In the genomic region with DNA sequence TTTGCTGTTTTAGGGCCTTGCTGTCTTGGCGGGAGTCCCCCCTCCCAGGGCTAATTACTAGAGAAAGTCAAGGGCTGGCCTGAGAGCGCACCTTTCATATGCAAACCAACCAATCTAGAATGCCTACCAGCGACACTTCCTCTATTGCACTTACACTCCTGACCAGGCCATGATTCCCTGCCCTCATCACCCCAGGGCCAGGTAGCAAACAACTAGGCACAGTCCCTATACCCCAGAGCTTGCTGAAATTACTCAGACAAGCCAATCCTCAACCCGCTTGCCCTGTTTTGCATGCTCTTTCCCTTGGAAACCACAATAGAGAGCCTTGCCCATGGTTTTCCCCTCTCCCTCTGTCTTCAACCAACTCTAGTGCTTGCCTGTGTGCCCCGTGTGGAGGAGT, we compare ENCODE assay signal across 28 cellular contexts.
DNase-seq lines count a peak whose midpoint lies in the region; ATAC-seq and TF ChIP-seq lines count a peak whose summit lies in the region.
"Had no signal": no experiment of that assay in that cellular context is flagged by ENCODE, and none has a peak within 500 bp of the region (broad histone marks: within the 10 kb centered on the region; RNA-seq: fewer than 3 reads in every experiment).

No MANE protein-coding gene starts in this region.

- CTCF ChIA-PET in PC-9 (lab: Charles Lee), result no interaction called here

- intact Hi-C loops in PC-9 (cut with micrococcal nuclease; ENCODE audit: unreplicated experiment), result no loop called here

- ATAC-seq in HG03432 (IDR thresholded peaks at IDR 0.05; ENCODE audit: unreplicated experiment), result peak; percentile 37
- ATAC-seq in activated T-helper 17 cell treated with anti-CD3 and anti-CD28 coated beads, Interleukin-2, amount 50 U/mL, for 72 hours (replicated peaks), result peak; percentile 31
- ATAC-seq in GM18498 (IDR thresholded peaks at IDR 0.05; ENCODE audit: unreplicated experiment), result no peak
- ATAC-seq: activated CD8-positive, alpha-beta T cell treated with anti-CD3 and anti-CD28 coated beads for 36 hours; left lobe of liver; sciatic nerve; upper lobe of right lung had no signal

- no peak overlapping the region for H3K4me2 ChIP-seq in mesendoderm (ENCODE audit: low read length)
- no peak overlapping the region for H3K4me2 ChIP-seq in PC-9

- DNase-seq in mesendoderm (peak; percentile 36), coronary artery (ENCODE audit: low spot score) (no peak), NCI-H1048 (lab: John Stamatoyannopoulos, UW) (no peak), PC-9 (no peak)
- DNase-seq: ACHN; activated CD8-positive, alpha-beta T cell treated with anti-CD3 and anti-CD28 coated beads for 36 hours; BE2C; COR-L47; DMS53; esophagus squamous epithelium; foreskin melanocyte; GF-D8; NCI-H1092; NCI-H187; NCI-H2171; NCI-H526 treated with DMSO at 0.1 percent for 48 hours; RPMI8226; stimulated activated CD4-positive, alpha-beta T cell treated with anti-CD3 and anti-CD28 coated beads, Interleukin-12 subunit alpha, Interleukin-12 subunit beta, amount 100 ng/mL, for 4 hours; stimulated activated CD4-positive, alpha-beta T cell treated with anti-CD3 and anti-CD28 coated beads, Interleukin-4, amount 100 ng/mL, for 1 hour; upper lobe of right lung had no signal

- no peak overlapping the region for H3K23ac ChIP-seq in mesendoderm (ENCODE audit: low read length)

- H3K9me3 Mint-ChIP-seq in activated T-helper 17 cell treated with anti-CD3 and anti-CD28 coated beads, Interleukin-2, amount 50 U/mL, for 72 hours, result no peaks in the 10 kb centered on the region
- H3K9me3 Mint-ChIP-seq: activated CD8-positive, alpha-beta T cell treated with anti-CD3 and anti-CD28 coated beads for 36 hours; dendritic cell treated with granulocyte-macrophage colony-stimulating factor and Interleukin-4, amounts not matched to agents 40 ng/mL and 50 ng/mL, for 4 days had no signal

- no peak for TF ChIP-seq CTCF in coronary artery (IDR thresholded peaks at IDR 0.05)
- TF ChIP-seq CTCF in PC-9 (conservative IDR thresholded peaks at IDR 0.05), result no peak

- H3K56ac ChIP-seq in mesendoderm (ENCODE audit: low read length), result peak overlapping the region; percentile 0

- POLR2A ChIA-PET in PC-9 (lab: Charles Lee; ENCODE audit: unreplicated experiment), result no interaction called here

- H3K4me1 ChIP-seq in ES-I3 (ENCODE audit: insufficient read depth, low read length) (peaks cover 40% of the 10 kb centered on the region), mesendoderm (ENCODE audit: control insufficient read depth, low read depth, low read length) (peaks cover 13% of the 10 kb centered on the region), PC-9 (replicated peaks; ENCODE audit: insufficient read depth) (no peaks in the 10 kb centered on the region)
- H3K4me1 ChIP-seq: upper lobe of right lung had no signal

- H3K18ac ChIP-seq in mesendoderm (ENCODE audit: low read length), result peak overlapping the region; percentile 91

- H3K79me1 ChIP-seq in mesendoderm (ENCODE audit: low read length), result no peaks in the 10 kb centered on the region

- H3K9ac ChIP-seq in ES-I3 (ENCODE audit: low read depth, low read length), result peak overlapping the region; percentile 1; the same call in 1 of the 2 replicates
- H3K9ac ChIP-seq in mesendoderm (ENCODE audit: low read length), result no peak overlapping the region

- no peaks in the 10 kb centered on the region for H4K20me1 ChIP-seq in PC-9 (ENCODE audit: insufficient read depth)

- H3K9me2 ChIP-seq in PC-9 (ENCODE audit: insufficient read depth), result no peaks in the 10 kb centered on the region

- H3K27ac ChIP-seq in mesendoderm (ENCODE audit: low read depth, low read length) (peak overlapping the region; percentile 7), coronary artery (no peak overlapping the region), PC-9 (no peak overlapping the region)
- H3K27ac ChIP-seq: esophagus squamous epithelium, upper lobe of right lung had no signal

- H3K27me3 ChIP-seq in mesendoderm (ENCODE audit: insufficient read depth, low read length, poor library complexity) (no peaks in the 10 kb centered on the region), PC-9 (ENCODE audit: insufficient read depth, low read depth) (no peaks in the 10 kb centered on the region)
- H3K27me3 ChIP-seq: BE2C, esophagus squamous epithelium, upper lobe of right lung had no signal

- no peak overlapping the region for H3K4me3 ChIP-seq in mesendoderm (ENCODE audit: low read length)
- H3K4me3 ChIP-seq in coronary artery, result no peak overlapping the region
- H3K4me3 ChIP-seq in PC-9, result no peak overlapping the region
- H3K4me3 ChIP-seq: esophagus squamous epithelium, upper lobe of right lung had no signal

- no peak overlapping the region for H4K8ac ChIP-seq in mesendoderm (ENCODE audit: low read depth, low read length)

- H3F3A ChIP-seq in PC-9 (ENCODE audit: insufficient read depth, low read depth), result no peaks in the 10 kb centered on the region

- no peaks in the 10 kb centered on the region for H3K27me3 Mint-ChIP-seq in activated T-helper 17 cell treated with anti-CD3 and anti-CD28 coated beads, Interleukin-2, amount 50 U/mL, for 72 hours
- H3K27me3 Mint-ChIP-seq: activated CD8-positive, alpha-beta T cell treated with anti-CD3 and anti-CD28 coated beads for 36 hours had no signal

- no peak overlapping the region for H2BK5ac ChIP-seq in mesendoderm (ENCODE audit: low read length)

- H3K79me2 ChIP-seq in mesendoderm (ENCODE audit: control insufficient read depth, insufficient read depth, low read length) (no peaks in the 10 kb centered on the region), PC-9 (ENCODE audit: low read depth) (no peaks in the 10 kb centered on the region)

- H3K36me3 ChIP-seq in ES-I3 (ENCODE audit: insufficient read depth, low read length) (no peaks in the 10 kb centered on the region), mesendoderm (ENCODE audit: control insufficient read depth, insufficient read depth, low read length) (no peaks in the 10 kb centered on the region), PC-9 (ENCODE audit: low read depth) (no peaks in the 10 kb centered on the region)
- H3K36me3 ChIP-seq: BE2C, esophagus squamous epithelium, upper lobe of right lung had no signal

- peak overlapping the region; percentile 11 for H3K4ac ChIP-seq in mesendoderm (ENCODE audit: low read depth, low read length)

- H3K9me3 ChIP-seq in ES-I3 (ENCODE audit: control insufficient read depth, insufficient read depth, low read length) (no peaks in the 10 kb centered on the region), PC-9 (ENCODE audit: insufficient read depth, low read depth) (no peaks in the 10 kb centered on the region)
- H3K9me3 ChIP-seq: BE2C, esophagus squamous epithelium, upper lobe of right lung had no signal

- no peak overlapping the region for H3K27ac Mint-ChIP-seq in activated T-helper 17 cell treated with anti-CD3 and anti-CD28 coated beads, Interleukin-2, amount 50 U/mL, for 72 hours
- H3K27ac Mint-ChIP-seq: activated CD8-positive, alpha-beta T cell treated with anti-CD3 and anti-CD28 coated beads for 36 hours; dendritic cell treated with granulocyte-macrophage colony-stimulating factor and Interleukin-4, amounts not matched to agents 40 ng/mL and 50 ng/mL, for 4 days; progenitor cell of endocrine pancreas had no signal

- no TSS peak for BruUV-seq in PC-9 (replicated peaks; lab: Mats Ljungman, UMichigan)

- H3K4me3 Mint-ChIP-seq in activated T-helper 17 cell treated with anti-CD3 and anti-CD28 coated beads, Interleukin-2, amount 50 U/mL, for 72 hours, result no peak overlapping the region
- H3K4me3 Mint-ChIP-seq: activated CD8-positive, alpha-beta T cell treated with anti-CD3 and anti-CD28 coated beads for 36 hours; dendritic cell treated with granulocyte-macrophage colony-stimulating factor and Interleukin-4, amounts not matched to agents 40 ng/mL and 50 ng/mL, for 4 days had no signal

- WGBS in mesendoderm (ENCODE audit: extremely low coverage, insufficient coverage, low lambda C conversion rate), result no CpG with 5 or more reads among the region's 5 CpGs

- peaks cover 9% of the 10 kb centered on the region for H3K4me1 Mint-ChIP-seq in activated T-helper 17 cell treated with anti-CD3 and anti-CD28 coated beads, Interleukin-2, amount 50 U/mL, for 72 hours

- no peaks in the 10 kb centered on the region for H3K36me3 Mint-ChIP-seq in activated T-helper 17 cell treated with anti-CD3 and anti-CD28 coated beads, Interleukin-2, amount 50 U/mL, for 72 hours (ENCODE audit: low read depth)

- H4K5ac ChIP-seq in mesendoderm (ENCODE audit: low read length), result no peak overlapping the region

- no peak overlapping the region for H2BK15ac ChIP-seq in mesendoderm (replicated peaks; ENCODE audit: low read depth)

- no peak overlapping the region for H2AK5ac ChIP-seq in mesendoderm (ENCODE audit: low read length)

- H2BK120ac ChIP-seq in mesendoderm (ENCODE audit: low read depth, low read length), result no peak overlapping the region

- no peak overlapping the region for H2AFZ ChIP-seq in PC-9
